Comparison of ENCODE assay signal across 9 cellular contexts in the genomic region with DNA sequence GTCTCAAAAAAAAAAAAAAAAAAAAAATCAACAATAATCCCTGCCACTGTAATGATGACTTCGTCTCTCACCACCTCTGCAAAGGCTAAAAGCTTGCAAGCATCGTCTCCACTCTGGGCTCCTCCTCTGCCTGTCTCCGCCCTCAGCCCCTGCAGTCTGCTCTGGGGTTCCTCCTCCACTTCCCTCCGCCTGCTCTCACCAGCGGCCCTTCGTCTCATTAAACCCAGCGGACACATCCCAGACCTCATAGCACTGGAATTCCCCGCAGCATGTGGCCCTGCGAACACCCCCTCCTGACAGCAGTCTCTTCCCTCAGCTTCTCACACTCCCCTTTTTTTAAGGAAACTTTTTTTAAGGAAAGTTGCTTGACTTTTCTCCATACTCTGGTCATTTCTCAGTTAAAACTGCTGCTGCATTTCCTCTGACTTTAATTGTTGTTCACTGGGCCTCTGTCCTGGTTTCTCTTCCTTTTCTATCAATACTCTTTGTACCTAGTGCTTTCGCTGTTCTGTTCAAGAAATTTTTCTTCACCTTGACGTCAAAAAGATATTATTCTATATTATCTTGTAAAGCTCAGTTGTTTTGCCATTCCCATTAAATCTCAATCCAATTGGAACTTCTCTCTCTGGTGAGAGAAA.
DNase-seq lines count a peak whose midpoint lies in the region; ATAC-seq and TF ChIP-seq lines count a peak whose summit lies in the region.
"Had no signal": no experiment of that assay in that cellular context is flagged by ENCODE, and none has a peak within 500 bp of the region (broad histone marks: within the 10 kb centered on the region; RNA-seq: fewer than 3 reads in every experiment).

No MANE protein-coding gene starts in this region.

- H3K27ac Mint-ChIP-seq in nephron, result peak overlapping the region; percentile 49 to 88 (median 84)
- no peak overlapping the region for H3K27ac Mint-ChIP-seq in activated T-helper 1 cell treated with anti-CD3 and anti-CD28 coated beads, Interleukin-12 subunit alpha, Interleukin-12 subunit beta, Interleukin-2, Interleukin-4 antibody, amounts not matched to agents 30 ng/mL and 10 ng/mL and 1 ng/mL, durations not matched to agents 14 hours and 24 hours and 36 hours

- peaks cover 16% of the 10 kb centered on the region for H3K4me1 Mint-ChIP-seq in nephron
- H3K4me1 Mint-ChIP-seq in activated T-helper 1 cell treated with anti-CD3 and anti-CD28 coated beads, Interleukin-12 subunit alpha, Interleukin-12 subunit beta, Interleukin-2, Interleukin-4 antibody, amounts not matched to agents 30 ng/mL and 10 ng/mL and 1 ng/mL, durations not matched to agents 14 hours and 24 hours and 36 hours (ENCODE audit: low read depth), result no peaks in the 10 kb centered on the region

- H3K36me3 Mint-ChIP-seq in nephron (ENCODE audit: low read depth), result no peaks in the 10 kb centered on the region
- H3K36me3 Mint-ChIP-seq in activated T-helper 1 cell treated with anti-CD3 and anti-CD28 coated beads, Interleukin-12 subunit alpha, Interleukin-12 subunit beta, Interleukin-2, Interleukin-4 antibody, amounts not matched to agents 30 ng/mL and 10 ng/mL and 1 ng/mL, durations not matched to agents 14 hours and 24 hours and 36 hours (ENCODE audit: low read depth), result no peaks in the 10 kb centered on the region

- intact Hi-C loops in activated T-helper 1 cell treated with anti-CD3 and anti-CD28 coated beads, Interleukin-12 subunit alpha, Interleukin-12 subunit beta, Interleukin-2, Interleukin-4 antibody, amounts not matched to agents 30 ng/mL and 10 ng/mL and 1 ng/mL, durations not matched to agents 14 hours and 24 hours and 36 hours (cut with micrococcal nuclease), result no loop called here

- peak overlapping the region in 1 of 3 experiments; percentile 1 for H3K4me3 Mint-ChIP-seq in nephron
- H3K4me3 Mint-ChIP-seq in activated T-helper 1 cell treated with anti-CD3 and anti-CD28 coated beads, Interleukin-12 subunit alpha, Interleukin-12 subunit beta, Interleukin-2, Interleukin-4 antibody, amounts not matched to agents 30 ng/mL and 10 ng/mL and 1 ng/mL, durations not matched to agents 14 hours and 24 hours and 36 hours, result no peak overlapping the region

- peaks cover 8% of the 10 kb centered on the region for H3K27me3 Mint-ChIP-seq in nephron (ENCODE audit: low read depth)
- no peaks in the 10 kb centered on the region for H3K27me3 Mint-ChIP-seq in activated T-helper 1 cell treated with anti-CD3 and anti-CD28 coated beads, Interleukin-12 subunit alpha, Interleukin-12 subunit beta, Interleukin-2, Interleukin-4 antibody, amounts not matched to agents 30 ng/mL and 10 ng/mL and 1 ng/mL, durations not matched to agents 14 hours and 24 hours and 36 hours (ENCODE audit: insufficient read depth)

- TF ChIP-seq POLR2A in NB4 (IDR thresholded peaks at IDR 0.05; ENCODE audit: extremely low read depth, insufficient read length), result no peak

- TF ChIP-seq CTCF in NB4 (IDR thresholded peaks at IDR 0.05; ENCODE audit: low read depth, low read length) (no peak), fibroblast of the aortic adventitia (IDR thresholded peaks at IDR 0.05; ENCODE audit: insufficient read depth, low read length) (no peak), nephron (IDR thresholded peaks at IDR 0.05; ENCODE audit: unreplicated experiment in 3 of 3) (no peak)

- no peaks in the 10 kb centered on the region for H3K9me3 Mint-ChIP-seq in nephron
- H3K9me3 Mint-ChIP-seq in activated T-helper 1 cell treated with anti-CD3 and anti-CD28 coated beads, Interleukin-12 subunit alpha, Interleukin-12 subunit beta, Interleukin-2, Interleukin-4 antibody, amounts not matched to agents 30 ng/mL and 10 ng/mL and 1 ng/mL, durations not matched to agents 14 hours and 24 hours and 36 hours, result no peaks in the 10 kb centered on the region

- H3K4me3 ChIP-seq in NB4 (ENCODE audit: low read depth, low read length) (no peak overlapping the region), fibroblast of the aortic adventitia (ENCODE audit: low read depth, low read length) (no peak overlapping the region)

- DNase-seq in CMK (ENCODE audit: low read depth), result peak; percentile 14
- peak; percentile 24 for DNase-seq in NB4 (ENCODE audit: low read depth)
- peak; percentile 9 for DNase-seq in fibroblast of the aortic adventitia (ENCODE audit: low read depth)
- DNase-seq in HuH-7 (ENCODE audit: low spot score), result no peak
- no peak for DNase-seq in activated T-helper 1 cell treated with anti-CD3 and anti-CD28 coated beads, Interleukin-12 subunit alpha, Interleukin-12 subunit beta, Interleukin-2, Interleukin-4 antibody, amounts not matched to agents 30 ng/mL and 10 ng/mL and 1 ng/mL, durations not matched to agents 14 hours and 24 hours and 36 hours (ENCODE audit: low spot score)
- DNase-seq: T1000 had no signal

- no peak for ATAC-seq in GM18519 (IDR thresholded peaks at IDR 0.05; ENCODE audit: low FRiP score, unreplicated experiment)
- no peak for ATAC-seq in GM21423 (IDR thresholded peaks at IDR 0.05; ENCODE audit: unreplicated experiment)

Comparison
In these comparisons a context has a peak if more than half of its experiments do, and no peak if none do; other contexts are left out.
1. DNase-seq: peak in CMK (single experiment), NB4 (single experiment) and fibroblast of the aortic adventitia (single experiment); none in HuH-7 (single experiment) and activated T-helper 1 cell treated with anti-CD3 and anti-CD28 coated beads, Interleukin-12 subunit alpha, Interleukin-12 subunit beta, Interleukin-2, Interleukin-4 antibody, amounts not matched to agents 30 ng/mL and 10 ng/mL and 1 ng/mL, durations not matched to agents 14 hours and 24 hours and 36 hours (single experiment).